ENCODE assay signal across 29 cellular contexts in genomic region chr20:54452277-54452676, GRCh38. TPM values are rescaled to one million over a fixed set of nuclear protein-coding genes. Genes with fewer than 3 reads are reported as not detected.
"Had no signal": no experiment of that assay in that cellular context is flagged by ENCODE, and none has a peak within 500 bp of the region (broad histone marks: within the 10 kb centered on the region; RNA-seq: fewer than 3 reads in every experiment).

No MANE protein-coding gene starts in this region.

- ATAC-seq: natural killer cell; psoas muscle; right cardiac atrium; sciatic nerve; stimulated activated memory B cell treated with anti-CD40 and anti-IgM and Interleukin-4, amounts not matched to agents 10 μg/mL and 1 μg/mL and 100 μg/mL, for 72 hours; stimulated activated naive CD8-positive, alpha-beta T cell treated with anti-CD3 and anti-CD28 coated beads, Interleukin-15, amount 100 ng/mL, for 72 hours; stimulated activated naive CD8-positive, alpha-beta T cell treated with anti-CD3 and anti-CD28 coated beads, Interleukin-15, Interleukin-2, amounts not matched to agents 100 U/mL and 50 U/mL, for 24 hours had no signal

- H3K9ac ChIP-seq: neural progenitor cell, parathyroid adenoma had no signal

- H3K4me2 ChIP-seq: neural progenitor cell, smooth muscle cell had no signal

- H3K79me2 ChIP-seq: parathyroid adenoma had no signal

- H3K4me3 ChIP-seq: neural progenitor cell, ovary, psoas muscle, skin epidermis, smooth muscle cell, spleen, suprapubic skin, thoracic aorta, thyroid gland, tibial nerve, upper lobe of left lung, vagina had no signal

- H3K36me3 ChIP-seq: neural progenitor cell, ovary, spleen, suprapubic skin, thoracic aorta, thyroid gland, tibial nerve, upper lobe of left lung, vagina had no signal

- H3K27me3 ChIP-seq: neural progenitor cell, ovary, spleen, suprapubic skin, thyroid gland, tibial nerve, upper lobe of left lung, vagina had no signal

- H3K9me3 ChIP-seq: ovary, psoas muscle, thoracic aorta, thyroid gland, tibial nerve, upper lobe of left lung, vagina had no signal

- H2AFZ ChIP-seq: neural progenitor cell, parathyroid adenoma had no signal

- H3K4me1 ChIP-seq: parathyroid adenoma, psoas muscle, spleen, suprapubic skin, thyroid gland, tibial nerve, upper lobe of left lung, vagina had no signal

- FAIRE-seq: urothelium cell line had no signal

- H3K27ac ChIP-seq: neural progenitor cell, ovary, parathyroid adenoma, psoas muscle, skin epidermis, spleen, suprapubic skin, thoracic aorta, thyroid gland, tibial nerve, upper lobe of left lung, vagina had no signal

- DNase-seq: natural killer cell; occipital lobe; ovary; posterior cingulate gyrus; psoas muscle; right cardiac atrium; spleen; stimulated activated CD4-positive, alpha-beta T cell treated with anti-CD3 and anti-CD28 coated beads, Interleukin-12 subunit alpha, Interleukin-12 subunit beta, amount 100 ng/mL, for 4 hours; stimulated activated CD4-positive, alpha-beta T cell treated with anti-CD3 and anti-CD28 coated beads, Interleukin-1b, Interleukin-23, amount 100 ng/mL, for 48 hours; stimulated activated CD4-positive, alpha-beta T cell treated with anti-CD3 and anti-CD28 coated beads, Interleukin-4, amount 100 ng/mL, for 1 hour; stimulated activated CD4-positive, alpha-beta T cell treated with anti-CD3 and anti-CD28 coated beads, Interleukin-4, amount 100 ng/mL, for 4 hours; stimulated activated CD8-positive, alpha-beta memory T cell treated with anti-CD3 and anti-CD28 coated beads, Interleukin-4, amount 100 ng/mL, for 48 hours; stimulated activated naive CD4-positive, alpha-beta T cell; stimulated activated naive CD8-positive, alpha-beta T cell treated with anti-CD3 and anti-CD28 coated beads, Interleukin-15, amount 100 ng/mL, for 72 hours; stimulated activated naive CD8-positive, alpha-beta T cell treated with anti-CD3 and anti-CD28 coated beads, Interleukin-15, Interleukin-2, amounts not matched to agents 100 U/mL and 50 U/mL, for 24 hours; substantia nigra; thyroid gland had no signal

RNA-seq across cellular contexts. Expression of gene DOK5, which starts 23.1 kb away (rescaled TPM):
- total RNA-seq: natural killer cell had no signal
